8 cellular contexts compared by ENCODE assay signal in the genomic region with DNA sequence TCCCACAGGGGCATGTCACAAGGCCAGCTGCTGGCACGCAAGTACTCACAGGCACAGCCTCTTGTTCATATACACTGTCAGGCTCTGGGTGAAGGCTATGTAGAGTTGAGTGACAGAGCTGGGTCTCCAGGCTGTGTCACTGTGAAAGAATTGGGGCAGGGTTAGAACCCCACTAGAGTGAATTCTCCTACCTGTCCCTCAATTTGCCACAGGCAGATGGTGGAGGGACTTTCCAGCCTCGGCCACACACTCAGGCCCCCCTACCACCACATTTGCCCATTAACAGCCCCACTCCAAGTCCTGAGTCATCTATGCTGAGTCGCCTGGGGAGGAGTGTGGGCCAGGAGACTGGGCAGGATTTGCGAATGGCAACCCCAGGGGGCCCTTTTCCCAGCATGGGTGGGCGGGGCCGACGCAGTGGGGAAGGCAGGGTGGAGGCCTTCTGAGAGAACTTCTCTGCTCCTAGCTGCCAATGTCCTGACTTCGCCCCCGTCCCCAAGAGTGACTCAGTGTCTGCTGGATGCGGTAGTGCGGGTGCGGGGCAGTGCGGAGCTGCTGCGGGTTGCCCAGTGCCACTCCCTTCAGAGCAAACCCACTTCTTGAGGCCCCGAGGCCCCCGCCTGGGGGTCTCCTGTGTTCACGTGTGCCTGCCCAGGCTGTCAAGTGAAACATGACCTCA. TPM values are rescaled to one million over a fixed set of nuclear protein-coding genes. Genes with fewer than 3 reads are reported as not detected.
DNase-seq lines count a peak whose midpoint lies in the region; ATAC-seq and TF ChIP-seq lines count a peak whose summit lies in the region.

No MANE protein-coding gene starts in this region.

- peak; percentile 3 for ATAC-seq in activated CD8-positive, alpha-beta T cell treated with anti-CD3 and anti-CD28 coated beads for 36 hours
- no peak for ATAC-seq in activated CD8-positive, alpha-beta T cell treated with anti-CD3 and anti-CD28 coated beads, Interleukin-2, amount 10 ng/mL, durations not matched to agents 7 days and 5 days
- no peak for ATAC-seq in HG03521 (IDR thresholded peaks at IDR 0.05; ENCODE audit: unreplicated experiment)

- CTCF ChIA-PET in activated CD8-positive, alpha-beta T cell treated with anti-CD3 and anti-CD28 coated beads for 36 hours (lab: Charles Lee): interaction anchor here (1.0 to 2.0 kb wide), 4 partner anchors 20 to 111 kb away, joined by 3 to 10 read pairs (median 6); no protein-coding TSS in a partner anchor
- CTCF ChIA-PET in activated CD8-positive, alpha-beta T cell treated with anti-CD3 and anti-CD28 coated beads, Interleukin-2, amount 10 ng/mL, durations not matched to agents 7 days and 5 days (lab: Charles Lee): interaction anchor here (0.6 to 3.7 kb wide), 2 partner anchors 10 to 21 kb away, joined by 3 to 25 read pairs; no protein-coding TSS in a partner anchor

- intact Hi-C loops in activated CD8-positive, alpha-beta T cell treated with anti-CD3 and anti-CD28 coated beads for 36 hours (cut with micrococcal nuclease): loop anchor here (5.0 kb wide), 1 partner anchor 108 kb away; no protein-coding TSS in a partner anchor

- peaks cover 35% of the 10 kb centered on the region for H3K4me1 Mint-ChIP-seq in activated CD8-positive, alpha-beta T cell treated with anti-CD3 and anti-CD28 coated beads for 36 hours (ENCODE audit: low read depth)
- H3K4me1 Mint-ChIP-seq in activated CD8-positive, alpha-beta T cell treated with anti-CD3 and anti-CD28 coated beads, Interleukin-2, amount 10 ng/mL, durations not matched to agents 7 days and 5 days (ENCODE audit: low read depth): peaks cover 24% of the 10 kb centered on the region
- H3K4me1 Mint-ChIP-seq in neural crest cell: peaks cover 68% of the 10 kb centered on the region

- H3K4me3 Mint-ChIP-seq in activated CD8-positive, alpha-beta T cell treated with anti-CD3 and anti-CD28 coated beads for 36 hours: no peak overlapping the region
- H3K4me3 Mint-ChIP-seq in activated CD8-positive, alpha-beta T cell treated with anti-CD3 and anti-CD28 coated beads, Interleukin-2, amount 10 ng/mL, durations not matched to agents 7 days and 5 days: no peak overlapping the region
- peak overlapping the region; percentile 38 for H3K4me3 Mint-ChIP-seq in neural crest cell

- H3K27me3 Mint-ChIP-seq in activated CD8-positive, alpha-beta T cell treated with anti-CD3 and anti-CD28 coated beads for 36 hours: peaks cover 8% of the 10 kb centered on the region
- H3K27me3 Mint-ChIP-seq in activated CD8-positive, alpha-beta T cell treated with anti-CD3 and anti-CD28 coated beads, Interleukin-2, amount 10 ng/mL, durations not matched to agents 7 days and 5 days (ENCODE audit: low read depth): peaks cover 34% of the 10 kb centered on the region
- H3K27me3 Mint-ChIP-seq in neural crest cell (ENCODE audit: low read depth): peaks cover 33% of the 10 kb centered on the region

- no peak for TF ChIP-seq CTCF in activated CD8-positive, alpha-beta T cell treated with anti-CD3 and anti-CD28 coated beads for 36 hours (IDR thresholded peaks at IDR 0.05)
- no peak for TF ChIP-seq CTCF in choroid plexus epithelial cell (conservative IDR thresholded peaks at IDR 0.05; ENCODE audit: low read depth, low read length)
- TF ChIP-seq CTCF in neural crest cell (conservative IDR thresholded peaks at IDR 0.05): no peak

- DNase-seq in activated CD8-positive, alpha-beta T cell treated with anti-CD3 and anti-CD28 coated beads for 36 hours: peak; percentile 65
- DNase-seq in activated CD8-positive, alpha-beta T cell treated with anti-CD3 and anti-CD28 coated beads, Interleukin-2, amount 10 ng/mL, durations not matched to agents 7 days and 5 days: no peak
- peak; percentile 86 for DNase-seq in NCI-H226
- DNase-seq in choroid plexus epithelial cell (ENCODE audit: low read depth): peak; percentile 89
- DNase-seq in neural crest cell (ENCODE audit: low read depth, low spot score): no peak
- no peak for DNase-seq in HT-29 (ENCODE audit: low spot score)
- DNase-seq in GM19240 (ENCODE audit: insufficient read length, low spot score): no peak

- H3K9me3 Mint-ChIP-seq in activated CD8-positive, alpha-beta T cell treated with anti-CD3 and anti-CD28 coated beads for 36 hours: no peaks in the 10 kb centered on the region
- no peaks in the 10 kb centered on the region for H3K9me3 Mint-ChIP-seq in activated CD8-positive, alpha-beta T cell treated with anti-CD3 and anti-CD28 coated beads, Interleukin-2, amount 10 ng/mL, durations not matched to agents 7 days and 5 days (ENCODE audit: insufficient read depth)
- no peaks in the 10 kb centered on the region for H3K9me3 Mint-ChIP-seq in neural crest cell

- H3K27ac Mint-ChIP-seq in activated CD8-positive, alpha-beta T cell treated with anti-CD3 and anti-CD28 coated beads for 36 hours: peak overlapping the region; percentile 21
- H3K27ac Mint-ChIP-seq in activated CD8-positive, alpha-beta T cell treated with anti-CD3 and anti-CD28 coated beads, Interleukin-2, amount 10 ng/mL, durations not matched to agents 7 days and 5 days: no peak overlapping the region
- no peak overlapping the region for H3K27ac Mint-ChIP-seq in neural crest cell (ENCODE audit: unreplicated experiment)

- POLR2A ChIA-PET in activated CD8-positive, alpha-beta T cell treated with anti-CD3 and anti-CD28 coated beads for 36 hours (lab: Charles Lee): interaction anchor here (1.5 to 1.9 kb wide), 3 partner anchors 80 to 307 kb away, joined by 3 to 5 read pairs (median 4); no protein-coding TSS in a partner anchor
- POLR2A ChIA-PET in activated CD8-positive, alpha-beta T cell treated with anti-CD3 and anti-CD28 coated beads, Interleukin-2, amount 10 ng/mL, durations not matched to agents 7 days and 5 days (lab: Charles Lee): no interaction called here

- no peaks in the 10 kb centered on the region for H3K36me3 Mint-ChIP-seq in activated CD8-positive, alpha-beta T cell treated with anti-CD3 and anti-CD28 coated beads for 36 hours (ENCODE audit: low read depth)
- no peaks in the 10 kb centered on the region for H3K36me3 Mint-ChIP-seq in activated CD8-positive, alpha-beta T cell treated with anti-CD3 and anti-CD28 coated beads, Interleukin-2, amount 10 ng/mL, durations not matched to agents 7 days and 5 days (ENCODE audit: low read depth)
- no peaks in the 10 kb centered on the region for H3K36me3 Mint-ChIP-seq in neural crest cell (ENCODE audit: low read depth)

- no peak overlapping the region for H3K4me3 ChIP-seq in choroid plexus epithelial cell (ENCODE audit: low read depth, low read length)

RNA-seq across cellular contexts. Expression of a gene that starts 50.3 kb away (rescaled TPM):
- under 1 TPM in 1 of 2 experiments, not detected in 1; 0.14 TPM for total RNA-seq in activated CD8-positive, alpha-beta T cell treated with anti-CD3 and anti-CD28 coated beads for 36 hours
- not detected for total RNA-seq in activated CD8-positive, alpha-beta T cell treated with anti-CD3 and anti-CD28 coated beads, Interleukin-2, amount 10 ng/mL, durations not matched to agents 7 days and 5 days
- total RNA-seq in neural crest cell: 0.66 and 0.68 TPM in 2 replicates
- 0.05 TPM in 1 of 2 replicates, not detected in the other for total RNA-seq in HT-29 (2014; rRNA removed; shearing (Covaris generic))

Comparison
In these comparisons a context has a peak if more than half of its experiments do, and no peak if none do; other contexts are left out.
1. DNase-seq: peak in activated CD8-positive, alpha-beta T cell treated with anti-CD3 and anti-CD28 coated beads for 36 hours (single experiment), NCI-H226 (single experiment) and choroid plexus epithelial cell (single experiment); none in activated CD8-positive, alpha-beta T cell treated with anti-CD3 and anti-CD28 coated beads, Interleukin-2, amount 10 ng/mL, durations not matched to agents 7 days and 5 days (single experiment), neural crest cell (single experiment), HT-29 (single experiment) and GM19240 (single experiment).